1 cellular context compared by ENCODE assay signal in the genomic region with DNA sequence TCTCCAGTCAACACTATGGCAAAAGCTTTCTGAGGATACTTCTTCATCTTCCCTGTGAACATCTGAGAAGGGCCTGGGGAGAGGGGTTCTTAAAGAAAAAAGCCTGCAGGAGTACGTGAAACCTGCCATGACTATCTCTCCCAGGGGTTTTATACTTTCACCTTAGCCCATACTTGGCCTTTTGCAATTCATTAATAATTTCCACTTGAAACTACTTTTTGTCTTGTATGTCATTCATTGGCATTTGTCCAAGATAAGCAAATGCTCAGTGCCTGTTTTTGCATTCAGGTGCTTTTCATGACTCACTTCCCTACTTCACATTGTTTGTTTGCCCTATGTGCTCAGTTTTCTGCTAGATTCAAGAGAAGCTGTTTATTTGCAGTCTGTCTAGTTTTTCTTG.
TF ChIP-seq lines count a peak whose summit lies in the region.

No MANE protein-coding gene starts in this region.

TF ChIP-seq in GM12878, 131 proteins besides CTCF, POLR2A, EP300 and RAD21 (continued from another document):
- TF ChIP-seq HSF1 (IDR thresholded peaks at IDR 0.05; ENCODE audit: low read depth, low read length) (no peak), KLF5 (IDR thresholded peaks at IDR 0.05; ENCODE audit: partially characterized antibody) (no peak), ZBTB11 (CRISPR knock-in tag; IDR thresholded peaks at IDR 0.05) (no peak), EED (IDR thresholded peaks at IDR 0.05; ENCODE audit: low read depth) (no peak), POU2F2 (IDR thresholded peaks at IDR 0.05; ENCODE audit: borderline replicate concordance, low read depth, low read length) (peak; percentile 77; the same call in 1 of the 3 replicates), SIN3A (IDR thresholded peaks at IDR 0.05; ENCODE audit: low read depth, low read length) (no peak), NR2C2 (IDR thresholded peaks at IDR 0.05; ENCODE audit: borderline replicate concordance, control insufficient read depth, insufficient read length, low read depth) (no peak), POLR2AphosphoS2 (IDR thresholded peaks at IDR 0.05; ENCODE audit: low read depth, low read length) (no peak), PML (IDR thresholded peaks at IDR 0.05; ENCODE audit: low read length) (no peak), FOXK2 (IDR thresholded peaks at IDR 0.05) (no peak), RELB (IDR thresholded peaks at IDR 0.05; ENCODE audit: low read depth) (peak; percentile 45; the same call in 1 of the 2 replicates), CHD4 (IDR thresholded peaks at IDR 0.05) (no peak), ZNF622 (IDR thresholded peaks at IDR 0.05) (no peak), NFXL1 (IDR thresholded peaks at IDR 0.05; ENCODE audit: borderline replicate concordance) (no peak), CBX5 (IDR thresholded peaks at IDR 0.05; ENCODE audit: low read depth) (0 out of 2 replicates have a peak, but pooled peaks have one; percentile 27), MTA3 (IDR thresholded peaks at IDR 0.05; ENCODE audit: borderline replicate concordance, low read length) (no peak), ZZZ3 (IDR thresholded peaks at IDR 0.05; ENCODE audit: control insufficient read depth, insufficient read length, low read depth) (no peak), RAD51 (IDR thresholded peaks at IDR 0.05) (no peak), MEF2A (IDR thresholded peaks at IDR 0.05; ENCODE audit: insufficient read depth, low read depth, low read length) (no peak), BMI1 (IDR thresholded peaks at IDR 0.05; ENCODE audit: borderline replicate concordance) (no peak), BCL11A (IDR thresholded peaks at IDR 0.05; ENCODE audit: low read depth, low read length) (no peak), WRNIP1 (IDR thresholded peaks at IDR 0.05; ENCODE audit: borderline replicate concordance, low read depth, low read length) (no peak), MYC (IDR thresholded peaks at IDR 0.05; ENCODE audit: insufficient read depth, insufficient read length, insufficient replicate concordance, low read length, severe bottlenecking) (no peak), ATF7 (IDR thresholded peaks at IDR 0.05; ENCODE audit: low read depth) (peak; percentile 88), RELA (IDR thresholded peaks at IDR 0.05; ENCODE audit: borderline replicate concordance, partially characterized antibody) (no peak), MYB (IDR thresholded peaks at IDR 0.05; ENCODE audit: borderline replicate concordance, low read depth, low read length) (no peak), EZH2 (IDR thresholded peaks at IDR 0.05; ENCODE audit: borderline replicate concordance, control insufficient read depth, low read depth, low read length) (no peak), SREBF1 (IDR thresholded peaks at IDR 0.05; ENCODE audit: low read length) (no peak), E2F4 (IDR thresholded peaks at IDR 0.05; ENCODE audit: low read depth, low read length) (no peak), NBN (IDR thresholded peaks at IDR 0.05) (0 out of 2 replicates have a peak, but pooled peaks have one; percentile 38), SMC3 (IDR thresholded peaks at IDR 0.05; ENCODE audit: borderline replicate concordance, low read length) (no peak)
- TF ChIP-seq, protein P1, sequence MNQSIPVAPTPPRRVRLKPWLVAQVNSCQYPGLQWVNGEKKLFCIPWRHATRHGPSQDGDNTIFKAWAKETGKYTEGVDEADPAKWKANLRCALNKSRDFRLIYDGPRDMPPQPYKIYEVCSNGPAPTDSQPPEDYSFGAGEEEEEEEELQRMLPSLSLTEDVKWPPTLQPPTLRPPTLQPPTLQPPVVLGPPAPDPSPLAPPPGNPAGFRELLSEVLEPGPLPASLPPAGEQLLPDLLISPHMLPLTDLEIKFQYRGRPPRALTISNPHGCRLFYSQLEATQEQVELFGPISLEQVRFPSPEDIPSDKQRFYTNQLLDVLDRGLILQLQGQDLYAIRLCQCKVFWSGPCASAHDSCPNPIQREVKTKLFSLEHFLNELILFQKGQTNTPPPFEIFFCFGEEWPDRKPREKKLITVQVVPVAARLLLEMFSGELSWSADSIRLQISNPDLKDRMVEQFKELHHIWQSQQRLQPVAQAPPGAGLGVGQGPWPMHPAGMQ (IDR thresholded peaks at IDR 0.05; ENCODE audit: borderline replicate concordance) = no peak
- TF ChIP-seq, protein P2, sequence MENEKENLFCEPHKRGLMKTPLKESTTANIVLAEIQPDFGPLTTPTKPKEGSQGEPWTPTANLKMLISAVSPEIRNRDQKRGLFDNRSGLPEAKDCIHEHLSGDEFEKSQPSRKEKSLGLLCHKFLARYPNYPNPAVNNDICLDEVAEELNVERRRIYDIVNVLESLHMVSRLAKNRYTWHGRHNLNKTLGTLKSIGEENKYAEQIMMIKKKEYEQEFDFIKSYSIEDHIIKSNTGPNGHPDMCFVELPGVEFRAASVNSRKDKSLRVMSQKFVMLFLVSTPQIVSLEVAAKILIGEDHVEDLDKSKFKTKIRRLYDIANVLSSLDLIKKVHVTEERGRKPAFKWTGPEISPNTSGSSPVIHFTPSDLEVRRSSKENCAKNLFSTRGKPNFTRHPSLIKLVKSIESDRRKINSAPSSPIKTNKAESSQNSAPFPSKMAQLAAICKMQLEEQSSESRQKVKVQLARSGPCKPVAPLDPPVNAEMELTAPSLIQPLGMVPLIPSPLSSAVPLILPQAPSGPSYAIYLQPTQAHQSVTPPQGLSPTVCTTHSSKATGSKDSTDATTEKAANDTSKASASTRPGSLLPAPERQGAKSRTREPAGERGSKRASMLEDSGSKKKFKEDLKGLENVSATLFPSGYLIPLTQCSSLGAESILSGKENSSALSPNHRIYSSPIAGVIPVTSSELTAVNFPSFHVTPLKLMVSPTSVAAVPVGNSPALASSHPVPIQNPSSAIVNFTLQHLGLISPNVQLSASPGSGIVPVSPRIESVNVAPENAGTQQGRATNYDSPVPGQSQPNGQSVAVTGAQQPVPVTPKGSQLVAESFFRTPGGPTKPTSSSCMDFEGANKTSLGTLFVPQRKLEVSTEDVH (IDR thresholded peaks at IDR 0.05; ENCODE audit: low read depth, partially characterized antibody) = no peak
TF ChIP-seq in GM12878: peak in this region for 20.
